ENCODE assay signal across 23 cellular contexts in the genomic region with DNA sequence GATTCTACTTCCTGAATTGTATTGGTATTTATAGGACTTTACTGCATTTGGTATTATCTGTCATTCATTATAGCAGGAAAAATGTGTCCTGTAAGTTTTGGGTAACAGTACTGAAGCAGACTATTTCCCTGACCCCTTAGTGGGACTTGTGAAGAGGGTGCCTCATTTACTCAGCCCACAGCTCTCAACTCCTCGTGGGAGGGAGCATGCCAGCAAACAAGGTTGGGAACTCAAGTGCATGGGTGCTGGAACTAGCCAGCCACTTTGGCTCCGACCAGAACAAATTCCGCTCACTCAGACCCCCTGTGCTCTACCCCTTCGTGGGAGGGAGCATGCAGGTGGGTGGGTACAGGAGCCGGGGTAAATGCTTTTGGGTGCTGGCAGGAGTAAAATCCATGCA.
DNase-seq lines count a peak whose midpoint lies in the region; ATAC-seq, FAIRE-seq and TF ChIP-seq lines count a peak whose summit lies in the region.
"Had no signal": no experiment of that assay in that cellular context is flagged by ENCODE, and none has a peak within 500 bp of the region (broad histone marks: within the 10 kb centered on the region; RNA-seq: fewer than 3 reads in every experiment).

No MANE protein-coding gene starts in this region.

- TF ChIP-seq POLR2A in breast epithelium (IDR thresholded peaks at IDR 0.05), result no peak

- TF ChIP-seq CTCF in hepatocyte (IDR thresholded peaks at IDR 0.05; ENCODE audit: poor library complexity) (no peak), breast epithelium (IDR thresholded peaks at IDR 0.05) (no peak)

- H3K27ac ChIP-seq in hepatocyte (no peak overlapping the region), neuronal stem cell (replicated peaks; ENCODE audit: low read length) (no peak overlapping the region), aorta (ENCODE audit: low read depth in 1 of 2, low read length in 2 of 2) (no peak overlapping the region), breast epithelium (no peak overlapping the region)
- H3K27ac ChIP-seq: 22Rv1, BLaER1, C4-2B had no signal

- no peak overlapping the region for H4K8ac ChIP-seq in neuronal stem cell (ENCODE audit: low read depth, low read length)

- no peak overlapping the region for H3K4ac ChIP-seq in neuronal stem cell (ENCODE audit: low read length)

- H3K4me1 ChIP-seq in hepatocyte (ENCODE audit: insufficient read depth), result no peaks in the 10 kb centered on the region
- H3K4me1 ChIP-seq in neuronal stem cell (ENCODE audit: control insufficient read depth in 2 of 2, insufficient read depth in 1 of 2, low read depth in 1 of 2, low read length in 2 of 2), result no peaks in the 10 kb centered on the region
- H3K4me1 ChIP-seq in aorta (ENCODE audit: control insufficient read depth in 1 of 2, insufficient read depth in 2 of 2, low read length in 2 of 2), result no peaks in the 10 kb centered on the region
- no peaks in the 10 kb centered on the region for H3K4me1 ChIP-seq in breast epithelium
- H3K4me1 ChIP-seq: BLaER1 had no signal

- H3K27me3 ChIP-seq in hepatocyte (no peaks in the 10 kb centered on the region), neuronal stem cell (ENCODE audit: control insufficient read depth in 3 of 3, insufficient read depth in 3 of 3, low read depth in 1 of 3, low read length in 3 of 3) (no peaks in the 10 kb centered on the region), aorta (ENCODE audit: control insufficient read depth in 1 of 2, insufficient read depth in 2 of 2, low read length in 1 of 2) (no peaks in the 10 kb centered on the region), breast epithelium (peaks cover 0 to 3% of the 10 kb centered on the region in 2 donors)
- H3K27me3 ChIP-seq: BLaER1 had no signal

- H3K79me1 ChIP-seq in neuronal stem cell (ENCODE audit: low read depth, low read length), result no peaks in the 10 kb centered on the region

- peak overlapping the region; percentile 5 for H3K18ac ChIP-seq in neuronal stem cell (ENCODE audit: low read length)

- no peak overlapping the region for H3K9ac ChIP-seq in neuronal stem cell (ENCODE audit: low read depth, low read length, poor library complexity)
- H3K9ac ChIP-seq: BLaER1 had no signal

- H2BK5ac ChIP-seq in neuronal stem cell (ENCODE audit: low read length), result no peak overlapping the region

- no peaks in the 10 kb centered on the region for H4K20me1 ChIP-seq in hepatocyte (ENCODE audit: insufficient read depth, poor library complexity, severe bottlenecking)
- H4K20me1 ChIP-seq: BLaER1 had no signal

- H4K91ac ChIP-seq in neuronal stem cell (ENCODE audit: low read depth, low read length, poor library complexity), result no peak overlapping the region

- H3K36me3 ChIP-seq in hepatocyte (replicated peaks; ENCODE audit: insufficient read depth, low read depth), result no peaks in the 10 kb centered on the region
- no peaks in the 10 kb centered on the region for H3K36me3 ChIP-seq in neuronal stem cell (replicated peaks in 1 of 2; ENCODE audit: control insufficient read depth in 2 of 2, insufficient read depth in 2 of 2, low read length in 2 of 2)
- H3K36me3 ChIP-seq in aorta (ENCODE audit: control insufficient read depth in 1 of 2, insufficient read depth in 2 of 2, low read length in 1 of 2), result no peaks in the 10 kb centered on the region
- no peaks in the 10 kb centered on the region for H3K36me3 ChIP-seq in breast epithelium
- H3K36me3 ChIP-seq: BLaER1 had no signal

- peak; percentile 11 for DNase-seq in HuH-7 (ENCODE audit: low spot score)
- peak; percentile 4 for DNase-seq in cortex of kidney (lab: John Stamatoyannopoulos, UW)
- DNase-seq in hepatocyte (ENCODE audit: low spot score), result no peak
- DNase-seq in neuronal stem cell (ENCODE audit: low spot score), result no peak
- DNase-seq in aorta, result no peak
- no peak for DNase-seq in HTR-8/SVneo (ENCODE audit: insufficient read length, low spot score)
- DNase-seq in breast epithelium (ENCODE audit: low spot score in 2 of 2), result no peak
- DNase-seq: CD4-positive, CD25-positive, alpha-beta regulatory T cell; CD8-positive, alpha-beta memory T cell; DMS 273 treated with DMSO at 0.1 percent for 48 hours; DMS79; EL; GDM1; H7; HCEC 1CT had no signal

- H2AFZ ChIP-seq in hepatocyte (no peak overlapping the region), neuronal stem cell (ENCODE audit: low read length) (no peak overlapping the region)
- H2AFZ ChIP-seq: GM23338 had no signal

- FAIRE-seq in HTR-8/SVneo (lab: Jason Lieb, UNC), result no peak
- FAIRE-seq: D721Med, GM12878, GM19239 had no signal

- ATAC-seq in aorta (ENCODE audit: low FRiP score), result no peak
- no peak for ATAC-seq in HG02610 (IDR thresholded peaks at IDR 0.05; ENCODE audit: unreplicated experiment)
- ATAC-seq: GM12878, GM23338 had no signal

- intact Hi-C loops in aorta (cut with DNase I) (loop anchor here in 1 of 2 donors (5.0 kb wide), 1 partner anchor 271 kb away; no protein-coding TSS in a partner anchor), breast epithelium (cut with DNase I; ENCODE audit: low total_unique reads) (no loop called here)

- no peak overlapping the region for H2AK5ac ChIP-seq in neuronal stem cell (ENCODE audit: low read depth, low read length)

- no peak overlapping the region for H3K23ac ChIP-seq in neuronal stem cell (ENCODE audit: low read depth, low read length, poor library complexity)

- peak overlapping the region; percentile 55 for H2BK15ac ChIP-seq in neuronal stem cell (ENCODE audit: low read length)

- peak overlapping the region; percentile 22 for H3K4me2 ChIP-seq in hepatocyte
- no peak overlapping the region for H3K4me2 ChIP-seq in neuronal stem cell (ENCODE audit: insufficient read depth, low read length, poor library complexity, severe bottlenecking)
- H3K4me2 ChIP-seq: BLaER1, GM23338 had no signal

- H2BK12ac ChIP-seq in neuronal stem cell (ENCODE audit: low read length), result no peak overlapping the region

- H3K79me2 ChIP-seq in hepatocyte, result no peaks in the 10 kb centered on the region

- no peak overlapping the region for H2BK120ac ChIP-seq in neuronal stem cell (ENCODE audit: low read depth, low read length)

- H3K4me3 ChIP-seq in hepatocyte, result no peak overlapping the region
- no peak overlapping the region for H3K4me3 ChIP-seq in neuronal stem cell (ENCODE audit: low read length in 2 of 2)
- no peak overlapping the region for H3K4me3 ChIP-seq in aorta (ENCODE audit: low read length in 2 of 2)
- no peak overlapping the region for H3K4me3 ChIP-seq in breast epithelium
- H3K4me3 ChIP-seq: BLaER1, GM12878, GM23338 had no signal

- H3K14ac ChIP-seq in neuronal stem cell (ENCODE audit: low read length), result no peak overlapping the region

- H3K9me3 ChIP-seq in hepatocyte (ENCODE audit: low read depth) (no peaks in the 10 kb centered on the region), neuronal stem cell (replicated peaks in 1 of 2; ENCODE audit: control insufficient read depth in 2 of 2, insufficient read depth in 1 of 2, low read depth in 1 of 2, low read length in 2 of 2) (no peaks in the 10 kb centered on the region), aorta (ENCODE audit: control insufficient read depth, low read length) (no peaks in the 10 kb centered on the region), breast epithelium (no peaks in the 10 kb centered on the region)

- H3K9me2 ChIP-seq in hepatocyte (replicated peaks; ENCODE audit: insufficient read depth), result no peaks in the 10 kb centered on the region

- WGBS in hepatocyte (ENCODE audit: low lambda C conversion rate, missing lambda C conversion rate), result 77% methylated on average over 5 of the region's 5 CpGs
- no CpG with 5 or more reads among the region's 5 CpGs for WGBS in neuronal stem cell (ENCODE audit: extremely low coverage in 2 of 2, insufficient read length in 2 of 2, insufficient replicate concordance in 1 of 2), 2 donors
- WGBS in aorta, 2 donors, result 54 to 73% methylated on average over 5 of the region's 5 CpGs

Comparison
In these comparisons a context has a peak if more than half of its experiments do, and no peak if none do; other contexts are left out.
1. DNase-seq: peak in HuH-7 (single experiment) and cortex of kidney (single experiment); none in hepatocyte (single experiment), neuronal stem cell (single experiment), aorta (0 of 2), HTR-8/SVneo (single experiment) and breast epithelium (0 of 2).